14 cellular contexts compared by ENCODE assay signal in the genomic region with DNA sequence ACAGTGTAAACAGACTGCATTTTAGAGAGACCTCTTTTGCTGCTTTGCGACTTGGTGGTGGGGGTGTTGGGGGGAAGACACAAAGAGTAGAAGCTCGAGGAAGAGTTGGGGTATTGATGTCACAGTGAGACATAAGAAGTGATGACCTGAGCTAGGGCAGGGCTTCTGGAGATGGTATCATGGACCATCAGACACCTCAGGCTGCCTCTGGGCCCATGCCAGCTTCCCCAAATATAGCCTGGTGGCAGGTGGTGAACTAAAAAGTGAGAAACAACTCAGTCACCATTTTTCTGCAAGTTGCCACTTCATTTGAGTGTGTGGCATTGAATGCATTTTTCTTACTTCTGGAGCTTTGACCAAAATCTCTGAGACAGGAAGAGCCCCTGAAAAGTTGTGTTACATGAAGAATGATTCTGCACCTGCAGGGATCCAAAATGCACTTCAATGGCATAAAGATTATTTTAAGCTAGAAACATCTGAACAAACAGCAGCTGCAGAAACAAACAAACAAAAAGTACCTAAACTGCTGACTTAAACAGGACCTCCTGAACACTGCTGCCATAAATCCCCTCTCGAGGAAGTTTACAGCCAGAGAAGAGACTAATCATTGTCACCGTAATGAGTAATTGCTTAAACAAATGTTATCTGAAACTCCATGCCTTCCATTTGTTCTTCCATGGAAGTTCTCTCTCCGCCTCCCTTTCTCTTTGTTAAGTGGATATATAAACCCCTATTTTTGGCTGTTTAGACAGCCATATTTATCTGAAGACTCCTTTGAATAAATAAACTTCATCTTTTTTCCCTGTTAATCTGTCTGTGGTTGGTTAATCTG. TPM values are rescaled to one million over a fixed set of nuclear protein-coding genes. Genes with fewer than 3 reads are reported as not detected.
DNase-seq lines count a peak whose midpoint lies in the region; ATAC-seq, FAIRE-seq and TF ChIP-seq lines count a peak whose summit lies in the region.
"Had no signal": no experiment of that assay in that cellular context is flagged by ENCODE, and none has a peak within 500 bp of the region (broad histone marks: within the 10 kb centered on the region; RNA-seq: fewer than 3 reads in every experiment).

No MANE protein-coding gene starts in this region.

- CTCF ChIA-PET in PC-3 (lab: Charles Lee), result interaction anchor here (0.6 to 1.4 kb wide), 2 partner anchors 81 to 128 kb away, joined by 4 to 6 read pairs; no protein-coding TSS in a partner anchor

- ATAC-seq in PC-3 (peak; percentile 72), T-helper 17 cell (no peak)

- no peak for TF ChIP-seq POLR2A in GM12892 (IDR thresholded peaks at IDR 0.05; ENCODE audit: low read depth, low read length)

- no peak overlapping the region for H4K8ac ChIP-seq in mesenchymal stem cell (ENCODE audit: low read length)

- intact Hi-C loops in PC-3 (cut with micrococcal nuclease), result loop anchor here (1.0 to 5.0 kb wide), 4 partner anchors 13 to 175 kb away; partner anchors contain the start of gene SLC25A38

- H2BK15ac ChIP-seq in mesenchymal stem cell (ENCODE audit: low read depth, poor library complexity, severe bottlenecking), result no peak overlapping the region

- H2BK12ac ChIP-seq in mesenchymal stem cell (ENCODE audit: low read length in 2 of 2), result peak overlapping the region in 1 of 2 experiments; percentile 79

- H3K4me3 ChIP-seq in PC-3 (ENCODE audit: low read length) (peak overlapping the region; percentile 29), mesenchymal stem cell (ENCODE audit: insufficient read depth in 1 of 2, low read depth in 1 of 2, low read length in 2 of 2) (no peak overlapping the region), subcutaneous abdominal adipose tissue (ENCODE audit: low read depth in 1 of 5, low read length in 5 of 5) (no peak overlapping the region)
- H3K4me3 ChIP-seq: BLaER1, gastroesophageal sphincter, lung, tibial artery had no signal

- H3K9me2 ChIP-seq in PC-3 (replicated peaks; ENCODE audit: low read length), result no peaks in the 10 kb centered on the region

- no peak overlapping the region for H2BK5ac ChIP-seq in mesenchymal stem cell (ENCODE audit: low read depth, low read length, poor library complexity, severe bottlenecking)

- no peaks in the 10 kb centered on the region for H4K20me1 ChIP-seq in PC-3 (ENCODE audit: low read length)
- H4K20me1 ChIP-seq: BLaER1 had no signal

- no peak overlapping the region for H2AK5ac ChIP-seq in mesenchymal stem cell (ENCODE audit: low read length, severe bottlenecking)

- H3K4me2 ChIP-seq in PC-3 (ENCODE audit: low read length) (peak overlapping the region; percentile 44), mesenchymal stem cell (ENCODE audit: low read length, poor library complexity, severe bottlenecking) (no peak overlapping the region)

- no peaks in the 10 kb centered on the region for H3K79me2 ChIP-seq in PC-3 (ENCODE audit: low read length)

- H2AFZ ChIP-seq in PC-3 (ENCODE audit: low read length) (peak overlapping the region; percentile 52), mesenchymal stem cell (ENCODE audit: low read depth, low read length) (no peak overlapping the region)

- H3K27me3 ChIP-seq in PC-3 (ENCODE audit: low read length) (peaks cover 33% of the 10 kb centered on the region), mesenchymal stem cell (ENCODE audit: control insufficient read depth in 1 of 2, insufficient read depth in 1 of 2, low read length in 2 of 2) (peaks cover 38 to 46% of the 10 kb centered on the region in 2 experiments), subcutaneous abdominal adipose tissue (ENCODE audit: control insufficient read depth in 5 of 5, insufficient read depth in 4 of 5, low read length in 5 of 5) (peaks cover 0 to 3% (median 0%) of the 10 kb centered on the region in 5 donors)
- H3K27me3 ChIP-seq: neutrophil, tibial artery had no signal

- peaks cover 5% of the 10 kb centered on the region for H3K36me3 Mint-ChIP-seq in T-helper 17 cell (ENCODE audit: low read depth)

- no peak overlapping the region for H2BK120ac ChIP-seq in mesenchymal stem cell (ENCODE audit: low read depth, low read length)

- H3K9ac ChIP-seq in PC-3 (ENCODE audit: low read length) (no peak overlapping the region), mesenchymal stem cell (ENCODE audit: low read length) (peak overlapping the region; percentile 4), subcutaneous abdominal adipose tissue (ENCODE audit: low read length in 5 of 5) (no peak overlapping the region)
- H3K9ac ChIP-seq: BLaER1 had no signal

- no peak overlapping the region for H4K91ac ChIP-seq in mesenchymal stem cell (ENCODE audit: low read length)

- WGBS in mesenchymal stem cell, result 38% methylated on average over 4 of the region's 5 CpGs

- H3K36me3 ChIP-seq in PC-3 (ENCODE audit: low read depth, low read length) (no peaks in the 10 kb centered on the region), mesenchymal stem cell (ENCODE audit: control insufficient read depth in 1 of 2, insufficient read depth in 2 of 2, low read depth in 1 of 2, low read length in 2 of 2) (no peaks in the 10 kb centered on the region), subcutaneous abdominal adipose tissue (ENCODE audit: control insufficient read depth in 5 of 5, insufficient read depth in 5 of 5, low read length in 5 of 5) (no peaks in the 10 kb centered on the region)
- H3K36me3 ChIP-seq: BLaER1, gastroesophageal sphincter, neutrophil, tibial artery had no signal

- POLR2A ChIA-PET in PC-3 (lab: Charles Lee; ENCODE audit: unreplicated experiment), result no interaction called here

- H3K79me1 ChIP-seq in mesenchymal stem cell (replicated peaks; ENCODE audit: low read length, poor library complexity, severe bottlenecking), result no peaks in the 10 kb centered on the region

- no peak for FAIRE-seq in GM12892 (lab: Jason Lieb, UNC)

- H3K4ac ChIP-seq in mesenchymal stem cell (ENCODE audit: low read depth in 1 of 2, low read length in 2 of 2), result no peak overlapping the region

- no peak overlapping the region for H3K23ac ChIP-seq in mesenchymal stem cell (ENCODE audit: low read length in 2 of 2)

- no peak overlapping the region for H3K14ac ChIP-seq in mesenchymal stem cell (ENCODE audit: low read length in 2 of 2)

- H3F3A ChIP-seq in PC-3 (ENCODE audit: low read length, unreplicated experiment), result no peaks in the 10 kb centered on the region

- no peak overlapping the region for H3K4me3 Mint-ChIP-seq in T-helper 17 cell

- H3K4me1 ChIP-seq in PC-3 (ENCODE audit: insufficient read depth, low read length) (peaks cover 12% of the 10 kb centered on the region), mesenchymal stem cell (ENCODE audit: control insufficient read depth, insufficient read depth, low read depth, low read length) (no peaks in the 10 kb centered on the region), subcutaneous abdominal adipose tissue (ENCODE audit: control insufficient read depth in 5 of 5, insufficient read depth in 5 of 5, low read length in 5 of 5) (peaks cover 0 to 12% (median 0%) of the 10 kb centered on the region in 5 donors)
- H3K4me1 ChIP-seq: tibial artery had no signal

- H3K9me3 ChIP-seq in PC-3 (ENCODE audit: low read length) (no peaks in the 10 kb centered on the region), mesenchymal stem cell (ENCODE audit: control insufficient read depth, low read length) (peaks cover 4% of the 10 kb centered on the region), subcutaneous abdominal adipose tissue (ENCODE audit: control insufficient read depth in 5 of 5, low read length in 5 of 5) (peaks cover 0 to 11% (median 5%) of the 10 kb centered on the region in 5 donors), T-helper 17 cell (ENCODE audit: control insufficient read depth, low read length, poor library complexity, severe bottlenecking) (no peaks in the 10 kb centered on the region)
- H3K9me3 ChIP-seq: BLaER1, neutrophil had no signal

- no TSS peak for BruUV-seq in PC-3 (replicated peaks; lab: Mats Ljungman, UMichigan)

- TF ChIP-seq CTCF in PC-3 (conservative IDR thresholded peaks at IDR 0.05; ENCODE audit: low read depth, low read length), result no peak

- H3K27ac ChIP-seq in PC-3 (ENCODE audit: low read length) (no peak overlapping the region), mesenchymal stem cell (ENCODE audit: low read length, poor library complexity, severe bottlenecking) (no peak overlapping the region), subcutaneous abdominal adipose tissue (ENCODE audit: low read depth, low read length) (peak overlapping the region; percentile 18)
- H3K27ac ChIP-seq: BLaER1, gastroesophageal sphincter, neutrophil, tibial artery had no signal

- peaks cover 27% of the 10 kb centered on the region for H3K27me3 Mint-ChIP-seq in T-helper 17 cell

- no peak overlapping the region for H3K27ac Mint-ChIP-seq in T-helper 17 cell

- DNase-seq in NCI-H1105 treated with DMSO at 0.1 percent for 48 hours (lab: John Stamatoyannopoulos, UW) (peak; percentile 4), NCI-H1105 (lab: John Stamatoyannopoulos, UW) (no peak), PC-3 (peak; percentile 48), mesenchymal stem cell (peak; percentile 25), T-helper 17 cell (no peak), GM12892 (ENCODE audit: insufficient read length) (no peak), NCI-H526 treated with DMSO at 0.1 percent for 48 hours (lab: John Stamatoyannopoulos, UW) (no peak)
- DNase-seq: T1000 had no signal

- peaks cover 6% of the 10 kb centered on the region for H3K4me1 Mint-ChIP-seq in T-helper 17 cell

- peak overlapping the region in 1 of 2 experiments; percentile 32 for H3K18ac ChIP-seq in mesenchymal stem cell (ENCODE audit: low read depth in 1 of 2, low read length in 2 of 2)

RNA-seq across cellular contexts. Expression of gene XIRP1, which starts 15.2 kb away (rescaled TPM):
- total RNA-seq in PC-3 (2014; rRNA removed) (not detected in 2 replicates), T-helper 17 cell (not detected)
- polyA plus RNA-seq in mesenchymal stem cell (2013, experiment 1 of 2), result 0.08 TPM
- polyA plus RNA-seq in mesenchymal stem cell (2013, experiment 2 of 2), result 0.03 TPM
- polyA plus RNA-seq in GM12892 (2012; ENCODE audit: missing spikeins), result 0.89 TPM

RNA-seq across cellular contexts. Expression of gene CSRNP1, which starts 54.2 kb away (rescaled TPM):
- 72.3 and 86.9 TPM in 2 replicates for total RNA-seq in PC-3 (2014; rRNA removed)
- polyA plus RNA-seq in mesenchymal stem cell (2013, experiment 1 of 2), result 16.6 TPM
- 15.6 TPM for polyA plus RNA-seq in mesenchymal stem cell (2013, experiment 2 of 2)
- 100 to 1,000 TPM; 356 to 408 TPM for total RNA-seq in T-helper 17 cell
- 14.0 TPM for polyA plus RNA-seq in GM12892 (2012; ENCODE audit: missing spikeins)

Comparison
In these comparisons a context has a peak if more than half of its experiments do, and no peak if none do; other contexts are left out.
1. DNase-seq: peak in NCI-H1105 treated with DMSO at 0.1 percent for 48 hours (single experiment), PC-3 (single experiment) and mesenchymal stem cell (single experiment); none in NCI-H1105 (single experiment), T-helper 17 cell (0 of 3), GM12892 (single experiment) and NCI-H526 treated with DMSO at 0.1 percent for 48 hours (single experiment).